In genomic region chr15:45187578-45187893, GRCh38 we compare ENCODE assay signal across 12 cellular contexts. TPM values are rescaled to one million over a fixed set of nuclear protein-coding genes. Genes with fewer than 3 reads are reported as not detected.
A peak's percentile ranks its signal among the peaks of the same experiment; 100 is the strongest.
DNase-seq lines count a peak whose midpoint lies in the region; ATAC-seq and TF ChIP-seq lines count a peak whose summit lies in the region.
"Had no signal": no experiment of that assay in that cellular context is flagged by ENCODE, and none has a peak within 500 bp of the region (broad histone marks: within the 10 kb centered on the region; RNA-seq: fewer than 3 reads in every experiment).

No MANE protein-coding gene starts in this region.

- H3K27me3 Mint-ChIP-seq in MCF 10A (ENCODE audit: insufficient read depth, unreplicated experiment), result no peaks in the 10 kb centered on the region

- H3K9me3 Mint-ChIP-seq in MCF 10A (ENCODE audit: unreplicated experiment), result no peaks in the 10 kb centered on the region

- H3K36me3 ChIP-seq in lower lobe of right lung (no peaks in the 10 kb centered on the region), tibial artery (no peaks in the 10 kb centered on the region)

- H3K27ac Mint-ChIP-seq in MCF 10A (ENCODE audit: low read depth, unreplicated experiment), result no peak overlapping the region

- peak in 1 of 2 donors; percentile 2 for ATAC-seq in lower lobe of right lung
- no peak for ATAC-seq in GM21717 (IDR thresholded peaks at IDR 0.05; ENCODE audit: unreplicated experiment)
- no peak for ATAC-seq in GM19467 (IDR thresholded peaks at IDR 0.05; ENCODE audit: unreplicated experiment)

- H3K27ac ChIP-seq in lower lobe of right lung (peak overlapping the region; percentile 73), tibial artery (peak overlapping the region; percentile 91 to 93)
- H3K27ac ChIP-seq: 22Rv1 had no signal

- H3K9me3 ChIP-seq in lower lobe of right lung, result no peaks in the 10 kb centered on the region
- H3K9me3 ChIP-seq in tibial artery, result no peaks in the 10 kb centered on the region

- H3K36me3 Mint-ChIP-seq in MCF 10A (ENCODE audit: insufficient read depth, unreplicated experiment), result peaks cover 6% of the 10 kb centered on the region

- H3K4me3 ChIP-seq in lower lobe of right lung, result peak overlapping the region; percentile 70
- H3K4me3 ChIP-seq in tibial artery, result peak overlapping the region; percentile 74 to 82

- BruUV-seq in MCF 10A (replicated peaks; lab: Mats Ljungman, UMichigan), result no TSS peak

- POLR2A ChIA-PET in MCF 10A (lab: Yijun Ruan, JAX), result interaction anchor here (1.2 kb wide), 1 partner anchor 13 kb away, joined by 7 read pairs; no protein-coding TSS in a partner anchor

- TF ChIP-seq CTCF in MCF 10A (IDR thresholded peaks at IDR 0.05; ENCODE audit: unreplicated experiment) (no peak), lower lobe of right lung (IDR thresholded peaks at IDR 0.05) (no peak), tibial artery (IDR thresholded peaks at IDR 0.05) (no peak)

- peak overlapping the region; percentile 64 for H3K4me3 Mint-ChIP-seq in MCF 10A (ENCODE audit: unreplicated experiment)

- peaks cover 19% of the 10 kb centered on the region for H3K4me1 Mint-ChIP-seq in MCF 10A (ENCODE audit: insufficient read depth, unreplicated experiment)

- H3K4me1 ChIP-seq in lower lobe of right lung (peaks cover 19% of the 10 kb centered on the region), tibial artery (peaks cover 0 to 32% (median 24%) of the 10 kb centered on the region in 4 donors)

- DNase-seq in NCI-H82 (lab: John Stamatoyannopoulos, UW) (peak; percentile 37), NCI-H82 treated with DMSO at 0.1 percent for 48 hours (lab: John Stamatoyannopoulos, UW; ENCODE audit: unreplicated experiment) (no peak), MCF 10A (ENCODE audit: unreplicated experiment) (no peak), lower lobe of right lung (no peak), tibial artery (no peak), NK-92 (lab: John Stamatoyannopoulos, UW; ENCODE audit: unreplicated experiment) (no peak)
- DNase-seq: NCI-H1417 treated with DMSO at 0.1 percent for 48 hours had no signal

- intact Hi-C loops in MCF 10A (cut with micrococcal nuclease) (no loop called here), lower lobe of right lung (cut with DNase I) (no loop called here), tibial artery (cut with DNase I; ENCODE audit: low total_unique reads) (no loop called here)

- H3K27me3 ChIP-seq in lower lobe of right lung (ENCODE audit: low read depth) (no peaks in the 10 kb centered on the region), tibial artery (no peaks in the 10 kb centered on the region)

- CTCF ChIA-PET in MCF 10A (lab: Yijun Ruan, JAX), result interaction anchor here (0.6 kb wide), 1 partner anchor 17 kb away, joined by 3 read pairs; no protein-coding TSS in a partner anchor

RNA-seq across cellular contexts. Expression of gene SHF, which starts 0.2 kb away (rescaled TPM):
- 0.34 and 0.44 TPM in 2 replicates for total RNA-seq in MCF 10A (2022)
- total RNA-seq in lower lobe of right lung, result 6.4 TPM

RNA-seq across cellular contexts. Expression of gene DUOX1, which starts 57.7 kb away (rescaled TPM):
- total RNA-seq in MCF 10A (2022) (15.1 and 16.9 TPM in 2 replicates), lower lobe of right lung (317 TPM)
- total RNA-seq: glomerular endothelial cell had no signal

RNA-seq across cellular contexts. Expression of gene DUOXA1, which starts 57.9 kb away (rescaled TPM):
- total RNA-seq in MCF 10A (2022), result 1.3 and 3.0 TPM in 2 replicates
- total RNA-seq in lower lobe of right lung, result 131 TPM
- total RNA-seq: activated CD8-positive, alpha-beta memory T cell treated with anti-CD3 and anti-CD28 coated beads for 36 hours; glomerular endothelial cell had no signal

Comparison
In these comparisons a context has a peak if more than half of its experiments do, and no peak if none do; other contexts are left out.
1. RNA of gene DUOX1, which starts 57.7 kb away (total RNA-seq): 317 TPM in lower lobe of right lung (single experiment); 15.1 to 16.9 TPM in MCF 10A; every median in the first group is over 10 times any median in the second.
2. RNA of gene DUOXA1, which starts 57.9 kb away (total RNA-seq): 131 TPM in lower lobe of right lung (single experiment); 1.3 to 3.0 TPM in MCF 10A; every median in the first group is over 10 times any median in the second.